Comparison of ENCODE assay signal across 8 cellular contexts in genomic region chrX:40735318-40736169, GRCh38.
A peak's percentile ranks its signal among the peaks of the same experiment; 100 is the strongest.
DNase-seq lines count a peak whose midpoint lies in the region; ATAC-seq lines count a peak whose summit lies in the region.

Gene MED14 (minus strand): TSS chrX:40735542. CDS start chrX:40735412, 130 bp downstream.

- peaks cover 12% of the 10 kb centered on the region for H3K36me3 Mint-ChIP-seq in central memory CD8-positive, alpha-beta T cell (ENCODE audit: insufficient read depth)

- peak within 1 kb of the TSS; percentile 83 for H3K4me3 Mint-ChIP-seq in central memory CD8-positive, alpha-beta T cell

- peaks cover 29% of the 10 kb centered on the region for H3K4me1 Mint-ChIP-seq in central memory CD8-positive, alpha-beta T cell

- DNase-seq in AG20443 (ENCODE audit: low spot score), result peak; percentile 84
- DNase-seq in NCI-H345 treated with DMSO at 0.1 percent for 48 hours (lab: John Stamatoyannopoulos, UW; ENCODE audit: unreplicated experiment), result peak; percentile 80
- peak; percentile 81 for DNase-seq in activated CD4-positive, CD25-positive, alpha-beta regulatory T cell treated with anti-CD3 and anti-CD28 coated beads, Interleukin-2, amount 50 U/mL, for 16 hours (ENCODE audit: low read depth, low spot score)
- peak; percentile 79 to 90 for DNase-seq in central memory CD8-positive, alpha-beta T cell (ENCODE audit: low spot score in 2 of 2)
- DNase-seq in islet precursor cell, result peak; percentile 95
- DNase-seq in stimulated activated CD4-positive, alpha-beta T cell treated with anti-CD3 and anti-CD28 coated beads, Interleukin-12 subunit alpha, Interleukin-12 subunit beta, amount 100 ng/mL, for 48 hours (ENCODE audit: low read depth in 2 of 3, low spot score in 1 of 3), result peak; percentile 83 to 87 (median 84)

- ATAC-seq in GM19025 (IDR thresholded peaks at IDR 0.05; ENCODE audit: low read depth, unreplicated experiment), result peak; percentile 92
- peak; percentile 94 for ATAC-seq in HG03342 (IDR thresholded peaks at IDR 0.05; ENCODE audit: unreplicated experiment)
- peak; percentile 93 for ATAC-seq in central memory CD8-positive, alpha-beta T cell (replicated peaks; ENCODE audit: extremely low read depth, poor library complexity, severe bottlenecking)

- H3K9me3 Mint-ChIP-seq in central memory CD8-positive, alpha-beta T cell, result no peaks in the 10 kb centered on the region

- no peaks in the 10 kb centered on the region for H3K27me3 Mint-ChIP-seq in central memory CD8-positive, alpha-beta T cell

- H3K27ac Mint-ChIP-seq in central memory CD8-positive, alpha-beta T cell (ENCODE audit: low read depth), result peak within 1 kb of the TSS; percentile 98

Comparison
In these comparisons a context has a peak if more than half of its experiments do, and no peak if none do; other contexts are left out.
1. Peak in every context shown above with its lines: DNase-seq and ATAC-seq.